ENCODE assay signal across 29 cellular contexts in genomic region chr14:76656592-76656991, GRCh38.
"Had no signal": no experiment of that assay in that cellular context is flagged by ENCODE, and none has a peak within 500 bp of the region (broad histone marks: within the 10 kb centered on the region; RNA-seq: fewer than 3 reads in every experiment).

No MANE protein-coding gene starts in this region.

- DNase-seq: stimulated activated CD4-positive, alpha-beta T cell treated with anti-CD3 and anti-CD28 coated beads, Interleukin-2, amount 100 ng/mL, for 48 hours; stimulated activated CD4-positive, alpha-beta T cell treated with anti-CD3 and anti-CD28 coated beads, Interleukin-4, amount 100 ng/mL, for 1 hour; stimulated activated CD4-positive, alpha-beta T cell treated with anti-CD3 and anti-CD28 coated beads, Interleukin-4, amount 100 ng/mL, for 24 hours; stimulated activated CD4-positive, alpha-beta T cell treated with anti-CD3 and anti-CD28 coated beads, Interleukin-4, amount 100 ng/mL, for 4 hours; stimulated activated CD8-positive, alpha-beta memory T cell treated with anti-CD3 and anti-CD28 coated beads, Interleukin-4, amount 100 ng/mL, for 48 hours; stimulated activated naive B cell treated with anti-CD40 and anti-IgM and Interleukin-4, amounts not matched to agents 10 μg/mL and 1 μg/mL and 100 μg/mL, for 72 hours; stimulated activated naive CD4-positive, alpha-beta T cell; stimulated activated naive CD4-positive, alpha-beta T cell treated with Interleukin-2 at 50 U/mL for 16 hours; stimulated activated naive CD8-positive, alpha-beta T cell treated with anti-CD3 and anti-CD28 coated beads, Interleukin-15, amount 100 ng/mL, for 72 hours; stimulated activated naive CD8-positive, alpha-beta T cell treated with anti-CD3 and anti-CD28 coated beads, Interleukin-15, Interleukin-2, amounts not matched to agents 100 U/mL and 50 U/mL, for 24 hours; stomach; substantia nigra; testis; thyroid gland; tibial artery; transverse colon; trophoblast cell; upper lobe of left lung; upper lobe of right lung; uterus had no signal

- H3K4me3 ChIP-seq: stomach, suprapubic skin, testis, thoracic aorta, thyroid gland, tibial artery, tibial nerve, transverse colon, upper lobe of left lung, upper lobe of right lung, uterus, vagina had no signal

- ATAC-seq: stimulated activated effector memory CD8-positive, alpha-beta T cell treated with anti-CD3 and anti-CD28 coated beads, Interleukin-12 subunit alpha, Interleukin-12 subunit beta, amount 100 ng/mL, for 72 hours; stimulated activated memory B cell treated with anti-CD40 and anti-IgM and Interleukin-4, amounts not matched to agents 10 μg/mL and 1 μg/mL and 100 μg/mL, for 72 hours; stimulated activated naive B cell treated with anti-CD40 and anti-IgM and Interleukin-4, amounts not matched to agents 10 μg/mL and 1 μg/mL and 100 μg/mL, for 72 hours; stimulated activated naive CD8-positive, alpha-beta T cell treated with anti-CD3 and anti-CD28 coated beads, Interleukin-15, amount 100 ng/mL, for 72 hours; stimulated activated naive CD8-positive, alpha-beta T cell treated with anti-CD3 and anti-CD28 coated beads, Interleukin-15, Interleukin-2, amounts not matched to agents 100 U/mL and 50 U/mL, for 24 hours; upper lobe of right lung had no signal

- H3K27me3 ChIP-seq: suprapubic skin, testis, thyroid gland, tibial artery, tibial nerve, upper lobe of left lung, upper lobe of right lung, uterus, vagina had no signal

- H3K4me1 Mint-ChIP-seq: stimulated activated effector memory CD8-positive, alpha-beta T cell treated with anti-CD3 and anti-CD28 coated beads, Interleukin-12 subunit alpha, Interleukin-12 subunit beta, amount 100 ng/mL, for 72 hours; stimulated activated memory B cell treated with anti-CD40 and anti-IgM and Interleukin-4, amounts not matched to agents 10 μg/mL and 1 μg/mL and 100 μg/mL, for 72 hours; stimulated activated naive B cell treated with anti-CD40 and anti-IgM and Interleukin-4, amounts not matched to agents 10 μg/mL and 1 μg/mL and 100 μg/mL, for 72 hours; stimulated activated naive CD8-positive, alpha-beta T cell treated with anti-CD3 and anti-CD28 coated beads, Interleukin-15, amount 100 ng/mL, for 72 hours had no signal

- H3K9me3 ChIP-seq: testis, thyroid gland, uterus, vagina had no signal

- H3K36me3 ChIP-seq: stomach, suprapubic skin, thoracic aorta, thyroid gland, tibial artery, tibial nerve, transverse colon, upper lobe of left lung, upper lobe of right lung, uterus, vagina had no signal

- H3K27ac ChIP-seq: stomach, suprapubic skin, testis, thoracic aorta, thyroid gland, tibial artery, tibial nerve, transverse colon, upper lobe of left lung, upper lobe of right lung, uterus, vagina had no signal

- H3K9me3 Mint-ChIP-seq: stimulated activated effector memory CD8-positive, alpha-beta T cell treated with anti-CD3 and anti-CD28 coated beads, Interleukin-12 subunit alpha, Interleukin-12 subunit beta, amount 100 ng/mL, for 72 hours; type B pancreatic cell had no signal

- FAIRE-seq: urothelium cell line had no signal

- H3K36me3 Mint-ChIP-seq: stimulated activated effector memory CD8-positive, alpha-beta T cell treated with anti-CD3 and anti-CD28 coated beads, Interleukin-12 subunit alpha, Interleukin-12 subunit beta, amount 100 ng/mL, for 72 hours; stimulated activated memory B cell treated with anti-CD40 and anti-IgM and Interleukin-4, amounts not matched to agents 10 μg/mL and 1 μg/mL and 100 μg/mL, for 72 hours; stimulated activated naive B cell treated with anti-CD40 and anti-IgM and Interleukin-4, amounts not matched to agents 10 μg/mL and 1 μg/mL and 100 μg/mL, for 72 hours; type B pancreatic cell had no signal

- H3K4me1 ChIP-seq: stomach, suprapubic skin, testis, thyroid gland, tibial artery, tibial nerve, transverse colon, upper lobe of right lung, uterus, vagina had no signal

- H3K27ac Mint-ChIP-seq: stimulated activated effector memory CD8-positive, alpha-beta T cell treated with anti-CD3 and anti-CD28 coated beads, Interleukin-12 subunit alpha, Interleukin-12 subunit beta, amount 100 ng/mL, for 72 hours; stimulated activated memory B cell treated with anti-CD40 and anti-IgM and Interleukin-4, amounts not matched to agents 10 μg/mL and 1 μg/mL and 100 μg/mL, for 72 hours; stimulated activated naive B cell treated with anti-CD40 and anti-IgM and Interleukin-4, amounts not matched to agents 10 μg/mL and 1 μg/mL and 100 μg/mL, for 72 hours; stimulated activated naive CD8-positive, alpha-beta T cell treated with anti-CD3 and anti-CD28 coated beads, Interleukin-15, amount 100 ng/mL, for 72 hours; stimulated activated naive CD8-positive, alpha-beta T cell treated with anti-CD3 and anti-CD28 coated beads, Interleukin-15, Interleukin-2, amounts not matched to agents 100 ng/mL and 50 ng/mL, for 24 hours; type B pancreatic cell had no signal

- H3K4me3 Mint-ChIP-seq: stimulated activated effector memory CD8-positive, alpha-beta T cell treated with anti-CD3 and anti-CD28 coated beads, Interleukin-12 subunit alpha, Interleukin-12 subunit beta, amount 100 ng/mL, for 72 hours; stimulated activated memory B cell treated with anti-CD40 and anti-IgM and Interleukin-4, amounts not matched to agents 10 μg/mL and 1 μg/mL and 100 μg/mL, for 72 hours; stimulated activated naive B cell treated with anti-CD40 and anti-IgM and Interleukin-4, amounts not matched to agents 10 μg/mL and 1 μg/mL and 100 μg/mL, for 72 hours; stimulated activated naive CD8-positive, alpha-beta T cell treated with anti-CD3 and anti-CD28 coated beads, Interleukin-15, amount 100 ng/mL, for 72 hours; stimulated activated naive CD8-positive, alpha-beta T cell treated with anti-CD3 and anti-CD28 coated beads, Interleukin-15, Interleukin-2, amounts not matched to agents 100 ng/mL and 50 ng/mL, for 24 hours; type B pancreatic cell had no signal
